ENCODE assay signal across 9 cellular contexts in the genomic region with DNA sequence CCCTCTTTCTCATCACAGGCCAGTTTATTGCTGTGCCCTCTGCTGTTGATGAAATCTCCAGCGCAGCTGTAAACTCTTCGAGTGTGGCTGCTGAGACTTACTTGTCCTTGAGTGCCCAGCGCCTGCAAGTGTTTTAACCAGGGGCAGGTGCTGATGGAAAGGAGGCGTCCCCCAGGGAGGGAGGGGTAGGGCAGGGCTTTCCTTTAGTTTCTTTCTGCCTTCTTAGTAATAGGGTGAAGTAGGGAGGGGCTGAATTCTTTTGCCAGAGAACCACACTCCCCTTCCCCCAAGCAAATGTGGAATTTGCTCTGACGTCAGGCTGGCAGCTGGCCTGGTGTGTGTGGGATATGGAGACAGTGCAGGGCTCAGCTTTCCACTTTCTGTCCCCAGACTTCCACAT.
A peak's percentile ranks its signal among the peaks of the same experiment; 100 is the strongest.
DNase-seq lines count a peak whose midpoint lies in the region.
"Had no signal": no experiment of that assay in that cellular context is flagged by ENCODE, and none has a peak within 500 bp of the region (broad histone marks: within the 10 kb centered on the region; RNA-seq: fewer than 3 reads in every experiment).

No MANE protein-coding gene starts in this region.

- intact Hi-C loops in CD4-positive, alpha-beta memory T cell (cut with micrococcal nuclease), result no loop called here

- peaks cover 68 to 89% of the 10 kb centered on the region in 2 donors for H3K36me3 Mint-ChIP-seq in CD4-positive, alpha-beta memory T cell

- peaks cover 3 to 10% (median 8%) of the 10 kb centered on the region in 4 donors for H3K4me1 Mint-ChIP-seq in CD4-positive, alpha-beta memory T cell

- no peaks in the 10 kb centered on the region for H3K9me3 Mint-ChIP-seq in CD4-positive, alpha-beta memory T cell

- H3K4me3 Mint-ChIP-seq in CD4-positive, alpha-beta memory T cell, result no peak overlapping the region

- no peaks in the 10 kb centered on the region for H3K27me3 ChIP-seq in CD4-positive, alpha-beta memory T cell (ENCODE audit: insufficient read depth, low read length)

- peaks cover 58% of the 10 kb centered on the region for H3K36me3 ChIP-seq in CD4-positive, alpha-beta memory T cell (ENCODE audit: insufficient read depth, low read length)

- DNase-seq in NCI-H1436 (lab: John Stamatoyannopoulos, UW), result peak; percentile 36
- DNase-seq in NCI-H1436 treated with DMSO at 0.1 percent for 48 hours (lab: John Stamatoyannopoulos, UW), result no peak
- DNase-seq in astrocyte of the hippocampus (ENCODE audit: low read depth, low spot score), result peak; percentile 98
- DNase-seq in iPS-NIHi7 (ENCODE audit: extremely low spot score), result peak; percentile 57
- DNase-seq in skeletal muscle cell (ENCODE audit: low read depth), result peak; percentile 95
- no peak for DNase-seq in NCI-H82 (lab: John Stamatoyannopoulos, UW)
- no peak for DNase-seq in NCI-H1930 (lab: John Stamatoyannopoulos, UW)
- DNase-seq in CD4-positive, alpha-beta memory T cell, result no peak

- H3K9me3 ChIP-seq in CD4-positive, alpha-beta memory T cell (ENCODE audit: control insufficient read depth in 1 of 2, low read length in 2 of 2), result no peaks in the 10 kb centered on the region
- H3K9me3 ChIP-seq: A549 had no signal

- no peaks in the 10 kb centered on the region for H3K27me3 Mint-ChIP-seq in CD4-positive, alpha-beta memory T cell

- H3K4me3 ChIP-seq in skeletal muscle cell (ENCODE audit: low read depth, low read length), result no peak overlapping the region
- no peak overlapping the region for H3K4me3 ChIP-seq in CD4-positive, alpha-beta memory T cell (ENCODE audit: low read length in 2 of 2)
- H3K4me3 ChIP-seq: A549 had no signal

- no peaks in the 10 kb centered on the region for H3K4me1 ChIP-seq in CD4-positive, alpha-beta memory T cell (ENCODE audit: insufficient read depth, low read length)
- H3K4me1 ChIP-seq: A549 had no signal

- POLR2A ChIA-PET in CD4-positive, alpha-beta memory T cell (lab: Charles Lee; ENCODE audit: partially characterized antibody), result no interaction called here

- peak overlapping the region in 3 of 7 donors; percentile 6 to 36 (median 32) for H3K27ac Mint-ChIP-seq in CD4-positive, alpha-beta memory T cell

- no peak overlapping the region for H3K27ac ChIP-seq in CD4-positive, alpha-beta memory T cell (ENCODE audit: low read depth, low read length)
- H3K27ac ChIP-seq: A549 had no signal

- CTCF ChIA-PET in CD4-positive, alpha-beta memory T cell (lab: Charles Lee; ENCODE audit: partially characterized antibody), result no interaction called here

Comparison
In these comparisons a context has a peak if more than half of its experiments do, and no peak if none do; other contexts are left out.
1. DNase-seq: peak in NCI-H1436 (single experiment), astrocyte of the hippocampus (single experiment), iPS-NIHi7 (single experiment) and skeletal muscle cell (single experiment); none in NCI-H1436 treated with DMSO at 0.1 percent for 48 hours (single experiment), NCI-H82 (single experiment), NCI-H1930 (0 of 2) and CD4-positive, alpha-beta memory T cell (0 of 5).